ENCODE assay signal across 7 cellular contexts in genomic region chr4:170025523-170026252, GRCh38. TPM values are rescaled to one million over a fixed set of nuclear protein-coding genes. Genes with fewer than 3 reads are reported as not detected.
A peak's percentile ranks its signal among the peaks of the same experiment; 100 is the strongest.
DNase-seq lines count a peak whose midpoint lies in the region; ATAC-seq and TF ChIP-seq lines count a peak whose summit lies in the region.

No MANE protein-coding gene starts in this region.

- H3K27ac ChIP-seq in adrenal gland, result peak overlapping the region in 3 of 5 donors; percentile 26 to 89 (median 89)
- H3K27ac ChIP-seq in iPS DF 6.9 (ENCODE audit: low read length), result no peak overlapping the region

- ATAC-seq in sciatic nerve, result no peak
- no peak for ATAC-seq in HG03439 (IDR thresholded peaks at IDR 0.05; ENCODE audit: unreplicated experiment)

- TF ChIP-seq POLR2A in adrenal gland (IDR thresholded peaks at IDR 0.05), result no peak

- intact Hi-C loops in adrenal gland (cut with DNase I) (no loop called here), sciatic nerve (cut with DNase I) (no loop called here)

- H3K9me3 ChIP-seq in adrenal gland (replicated peaks in 1 of 3) (no peaks in the 10 kb centered on the region), iPS DF 6.9 (ENCODE audit: control insufficient read depth, insufficient read depth, low read length) (no peaks in the 10 kb centered on the region)

- H3K4me1 ChIP-seq in adrenal gland (replicated peaks in 1 of 2) (no peaks in the 10 kb centered on the region), iPS DF 6.9 (ENCODE audit: control insufficient read depth, insufficient read depth, low read length) (peaks cover 2% of the 10 kb centered on the region; the same call in 1 of the 2 replicates)

- WGBS in adrenal gland, 4 donors, result 4 to 14% (median 7%) methylated on average over 22 to 74 of the region's 74 CpGs
- no CpG with 5 or more reads among the region's 74 CpGs for WGBS in iPS DF 6.9 (ENCODE audit: insufficient coverage, insufficient read length)

- TF ChIP-seq CTCF in LNCaP clone FGC (IDR thresholded peaks at IDR 0.05; ENCODE audit: control insufficient read depth, extremely low read depth, insufficient read depth), result no peak
- TF ChIP-seq CTCF in adrenal gland (IDR thresholded peaks at IDR 0.05), result no peak

- DNase-seq in LNCaP clone FGC (ENCODE audit: low read depth) (no peak), adrenal gland (peak in 4 of 7 donors; percentile 3 to 30 (median 20)), iPS DF 6.9 (ENCODE audit: low read depth, low spot score) (no peak), sciatic nerve (ENCODE audit: low spot score) (peak; percentile 67), OCI-M2 (lab: John Stamatoyannopoulos, UW; ENCODE audit: unreplicated experiment) (no peak), GM19240 (ENCODE audit: insufficient read length, low spot score) (no peak)

- H3K36me3 ChIP-seq in adrenal gland (replicated peaks in 1 of 2) (no peaks in the 10 kb centered on the region), iPS DF 6.9 (ENCODE audit: control insufficient read depth, insufficient read depth, low read length) (no peaks in the 10 kb centered on the region)

- H3K4me3 ChIP-seq in LNCaP clone FGC (ENCODE audit: low read depth, low read length), result peak overlapping the region; percentile 66
- peak overlapping the region in 3 of 4 donors; percentile 38 to 90 (median 39) for H3K4me3 ChIP-seq in adrenal gland
- peak overlapping the region; percentile 70; the same call in 1 of the 2 replicates for H3K4me3 ChIP-seq in iPS DF 6.9 (ENCODE audit: low read length)

- H3K27me3 ChIP-seq in adrenal gland (no peaks in the 10 kb centered on the region), iPS DF 6.9 (ENCODE audit: control insufficient read depth, insufficient read depth, low read length) (peaks cover 6% of the 10 kb centered on the region; the same call in 1 of the 2 replicates)

RNA-seq across cellular contexts. Expression of gene MFAP3L, which starts 0.5 kb away (rescaled TPM):
- total RNA-seq in adrenal gland (10 to 100 TPM in 1 of 8 donors, 1 to 10 TPM in 7; 1.7 to 13.7 (median 3.3) TPM), sciatic nerve (30.7 TPM)
- 1 to 10 TPM in 2 of 3 donors, under 1 TPM in 1; 0.94 to 6.9 (median 3.7) TPM for polyA plus RNA-seq in adrenal gland

Comparison
In these comparisons a context has a peak if more than half of its experiments do, and no peak if none do; other contexts are left out.
1. DNase-seq: peak in adrenal gland (4 of 7) and sciatic nerve (single experiment); none in LNCaP clone FGC (single experiment), iPS DF 6.9 (single experiment), OCI-M2 (single experiment) and GM19240 (single experiment).
2. Peak in every context shown above with its lines, with median percentiles within 50 percentile points of each other: H3K4me3 ChIP-seq.